In genomic region chrX:22575161-22575845, GRCh38 we compare ENCODE assay signal across 1 cellular context.
TF ChIP-seq lines count a peak whose summit lies in the region.

No MANE protein-coding gene starts in this region.

TF ChIP-seq in IMR-90, 13 proteins besides CTCF, POLR2A, EP300 and RAD21 (continued from another document):
- TF ChIP-seq ELK1 (IDR thresholded peaks at IDR 0.05; ENCODE audit: borderline replicate concordance, low read depth, low read length) (no peak), SMC3 (IDR thresholded peaks at IDR 0.05; ENCODE audit: low read depth, low read length) (no peak)
